In the genomic region with DNA sequence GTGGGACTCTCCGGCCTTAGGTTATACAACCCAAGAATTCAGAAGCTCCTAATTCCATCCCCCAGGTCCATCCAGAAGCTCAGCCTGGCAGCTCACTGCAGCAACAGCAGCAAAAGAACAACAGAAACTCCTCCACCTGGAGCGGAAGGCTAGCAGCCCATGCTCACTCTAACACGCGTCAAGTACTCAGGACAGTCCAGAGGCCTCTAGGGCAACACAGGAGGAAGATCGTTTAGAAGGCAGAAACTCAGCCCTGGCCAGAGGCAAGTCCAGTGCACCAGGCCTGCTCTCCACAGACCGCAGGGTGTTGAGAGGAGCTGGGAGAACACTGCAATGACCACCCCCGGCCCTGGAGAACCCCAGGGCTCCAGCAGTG, we compare ENCODE assay signal across 1 cellular context.
TF ChIP-seq lines count a peak whose summit lies in the region.

No MANE protein-coding gene starts in this region.

TF ChIP-seq in GM23338, 12 proteins besides CTCF, POLR2A, EP300 and RAD21 (continued from another document):
- TF ChIP-seq, protein P1, sequence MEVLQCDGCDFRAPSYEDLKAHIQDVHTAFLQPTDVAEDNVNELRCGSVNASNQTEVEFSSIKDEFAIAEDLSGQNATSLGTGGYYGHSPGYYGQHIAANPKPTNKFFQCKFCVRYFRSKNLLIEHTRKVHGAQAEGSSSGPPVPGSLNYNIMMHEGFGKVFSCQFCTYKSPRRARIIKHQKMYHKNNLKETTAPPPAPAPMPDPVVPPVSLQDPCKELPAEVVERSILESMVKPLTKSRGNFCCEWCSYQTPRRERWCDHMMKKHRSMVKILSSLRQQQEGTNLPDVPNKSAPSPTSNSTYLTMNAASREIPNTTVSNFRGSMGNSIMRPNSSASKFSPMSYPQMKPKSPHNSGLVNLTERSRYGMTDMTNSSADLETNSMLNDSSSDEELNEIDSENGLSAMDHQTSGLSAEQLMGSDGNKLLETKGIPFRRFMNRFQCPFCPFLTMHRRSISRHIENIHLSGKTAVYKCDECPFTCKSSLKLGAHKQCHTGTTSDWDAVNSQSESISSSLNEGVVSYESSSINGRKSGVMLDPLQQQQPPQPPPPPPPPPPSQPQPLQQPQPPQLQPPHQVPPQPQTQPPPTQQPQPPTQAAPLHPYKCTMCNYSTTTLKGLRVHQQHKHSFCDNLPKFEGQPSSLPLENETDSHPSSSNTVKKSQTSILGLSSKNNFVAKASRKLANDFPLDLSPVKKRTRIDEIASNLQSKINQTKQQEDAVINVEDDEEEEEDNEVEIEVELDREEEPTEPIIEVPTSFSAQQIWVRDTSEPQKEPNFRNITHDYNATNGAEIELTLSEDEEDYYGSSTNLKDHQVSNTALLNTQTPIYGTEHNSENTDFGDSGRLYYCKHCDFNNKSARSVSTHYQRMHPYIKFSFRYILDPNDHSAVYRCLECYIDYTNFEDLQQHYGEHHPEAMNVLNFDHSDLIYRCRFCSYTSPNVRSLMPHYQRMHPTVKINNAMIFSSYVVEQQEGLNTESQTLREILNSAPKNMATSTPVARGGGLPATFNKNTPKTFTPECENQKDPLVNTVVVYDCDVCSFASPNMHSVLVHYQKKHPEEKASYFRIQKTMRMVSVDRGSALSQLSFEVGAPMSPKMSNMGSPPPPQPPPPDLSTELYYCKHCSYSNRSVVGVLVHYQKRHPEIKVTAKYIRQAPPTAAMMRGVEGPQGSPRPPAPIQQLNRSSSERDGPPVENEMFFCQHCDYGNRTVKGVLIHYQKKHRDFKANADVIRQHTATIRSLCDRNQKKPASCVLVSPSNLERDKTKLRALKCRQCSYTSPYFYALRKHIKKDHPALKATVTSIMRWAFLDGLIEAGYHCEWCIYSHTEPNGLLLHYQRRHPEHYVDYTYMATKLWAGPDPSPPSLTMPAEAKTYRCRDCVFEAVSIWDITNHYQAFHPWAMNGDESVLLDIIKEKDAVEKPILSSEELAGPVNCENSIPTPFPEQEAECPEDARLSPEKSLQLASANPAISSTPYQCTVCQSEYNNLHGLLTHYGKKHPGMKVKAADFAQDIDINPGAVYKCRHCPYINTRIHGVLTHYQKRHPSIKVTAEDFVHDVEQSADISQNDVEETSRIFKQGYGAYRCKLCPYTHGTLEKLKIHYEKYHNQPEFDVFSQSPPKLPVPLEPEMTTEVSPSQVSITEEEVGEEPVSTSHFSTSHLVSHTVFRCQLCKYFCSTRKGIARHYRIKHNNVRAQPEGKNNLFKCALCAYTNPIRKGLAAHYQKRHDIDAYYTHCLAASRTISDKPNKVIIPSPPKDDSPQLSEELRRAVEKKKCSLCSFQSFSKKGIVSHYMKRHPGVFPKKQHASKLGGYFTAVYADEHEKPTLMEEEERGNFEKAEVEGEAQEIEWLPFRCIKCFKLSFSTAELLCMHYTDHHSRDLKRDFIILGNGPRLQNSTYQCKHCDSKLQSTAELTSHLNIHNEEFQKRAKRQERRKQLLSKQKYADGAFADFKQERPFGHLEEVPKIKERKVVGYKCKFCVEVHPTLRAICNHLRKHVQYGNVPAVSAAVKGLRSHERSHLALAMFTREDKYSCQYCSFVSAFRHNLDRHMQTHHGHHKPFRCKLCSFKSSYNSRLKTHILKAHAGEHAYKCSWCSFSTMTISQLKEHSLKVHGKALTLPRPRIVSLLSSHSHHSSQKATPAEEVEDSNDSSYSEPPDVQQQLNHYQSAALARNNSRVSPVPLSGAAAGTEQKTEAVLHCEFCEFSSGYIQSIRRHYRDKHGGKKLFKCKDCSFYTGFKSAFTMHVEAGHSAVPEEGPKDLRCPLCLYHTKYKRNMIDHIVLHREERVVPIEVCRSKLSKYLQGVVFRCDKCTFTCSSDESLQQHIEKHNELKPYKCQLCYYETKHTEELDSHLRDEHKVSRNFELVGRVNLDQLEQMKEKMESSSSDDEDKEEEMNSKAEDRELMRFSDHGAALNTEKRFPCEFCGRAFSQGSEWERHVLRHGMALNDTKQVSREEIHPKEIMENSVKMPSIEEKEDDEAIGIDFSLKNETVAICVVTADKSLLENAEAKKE (CRISPR knock-in tag; IDR thresholded peaks at IDR 0.05): no peak
- TF ChIP-seq STAT1 (IDR thresholded peaks at IDR 0.05; ENCODE audit: unreplicated experiment) (no peak), NANOG (IDR thresholded peaks at IDR 0.05; ENCODE audit: borderline replicate concordance) (no peak), REST (IDR thresholded peaks at IDR 0.05; ENCODE audit: unreplicated experiment) (no peak), EZH2phosphoT487 (IDR thresholded peaks at IDR 0.05; ENCODE audit: unreplicated experiment) (no peak)
